ENCODE assay signal across 12 cellular contexts in the genomic region with DNA sequence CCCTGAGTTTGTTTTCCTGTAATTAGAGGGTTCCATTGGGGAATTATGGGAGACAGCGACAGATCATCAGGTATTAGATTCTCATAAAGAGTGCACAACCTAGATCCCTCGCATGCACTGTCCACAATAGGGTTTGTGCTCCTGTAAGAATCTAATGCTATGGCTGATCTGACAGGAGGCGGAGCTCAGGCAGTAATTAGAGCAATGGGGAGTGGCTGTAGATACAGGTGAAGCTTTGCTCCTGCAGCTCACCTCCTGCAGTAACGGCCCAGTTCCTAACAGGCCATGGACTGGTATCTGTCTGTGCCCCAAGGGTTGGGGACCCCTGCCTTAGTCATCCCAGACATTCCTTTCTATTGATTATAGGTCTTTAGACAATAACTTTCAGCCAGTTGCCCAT. TPM values are rescaled to one million over a fixed set of nuclear protein-coding genes. Genes with fewer than 3 reads are reported as not detected.
DNase-seq lines count a peak whose midpoint lies in the region; ATAC-seq and TF ChIP-seq lines count a peak whose summit lies in the region.
"Had no signal": no experiment of that assay in that cellular context is flagged by ENCODE, and none has a peak within 500 bp of the region (broad histone marks: within the 10 kb centered on the region; RNA-seq: fewer than 3 reads in every experiment).

No MANE protein-coding gene starts in this region.

- no peak for TF ChIP-seq CTCF in WTC11 (IDR thresholded peaks at IDR 0.05)
- TF ChIP-seq CTCF in transverse colon (IDR thresholded peaks at IDR 0.05) = no peak

- H3K4me3 ChIP-seq in transverse colon = no peak overlapping the region

- intact Hi-C loops in left colon (cut with DNase I, micrococcal nuclease) = no loop called here
- intact Hi-C loops in transverse colon (cut with DNase I; ENCODE audit: low total_unique reads) = no loop called here

- no peak for DNase-seq in activated naive CD4-positive, alpha-beta T cell treated with anti-CD3 and anti-CD28 coated beads, Interleukin-2, amount 10 ng/mL, durations not matched to agents 7 days and 5 days
- DNase-seq in activated naive CD4-positive, alpha-beta T cell treated with anti-CD3 and anti-CD28 coated beads, Interleukin-2, amount 50 U/mL, for 72 hours (ENCODE audit: low spot score in 2 of 2) = no peak
- DNase-seq in WTC11 (ENCODE audit: low spot score) (no peak), left colon (peak; percentile 22 to 30), transverse colon (peak; percentile 22)
- DNase-seq: activated CD4-positive, alpha-beta T cell treated with anti-CD3 and anti-CD28 coated beads, Interleukin-2, amount 50 U/mL, for 48 hours; BE2C; kidney glomerular epithelial cell; SHP77 treated with DMSO at 0.1 percent for 48 hours had no signal

- H3K36me3 Mint-ChIP-seq in activated naive CD4-positive, alpha-beta T cell treated with anti-CD3 and anti-CD28 coated beads, Interleukin-2, amount 10 ng/mL, durations not matched to agents 7 days and 5 days = peaks cover 2% of the 10 kb centered on the region
- no peaks in the 10 kb centered on the region for H3K36me3 Mint-ChIP-seq in activated naive CD4-positive, alpha-beta T cell treated with anti-CD3 and anti-CD28 coated beads, Interleukin-2, amount 50 U/mL, for 72 hours
- peaks cover 6% of the 10 kb centered on the region; the same call in 1 of the 2 replicates for H3K36me3 Mint-ChIP-seq in WTC11

- H3K4me1 ChIP-seq in transverse colon = peaks cover 7 to 28% (median 15%) of the 10 kb centered on the region in 4 donors
- H3K4me1 ChIP-seq: BE2C had no signal

- no peaks in the 10 kb centered on the region for H3K9me3 ChIP-seq in transverse colon
- H3K9me3 ChIP-seq: BE2C had no signal

- no peak for TF ChIP-seq EP300 in transverse colon (IDR thresholded peaks at IDR 0.05; ENCODE audit: low read depth)

- WGBS in transverse colon (ENCODE audit: low coverage in 1 of 2), 2 donors = 64 to 82% methylated on average over 3 to 4 of the region's 4 CpGs

- no peaks in the 10 kb centered on the region for H3K27me3 ChIP-seq in transverse colon
- H3K27me3 ChIP-seq: BE2C had no signal

- CTCF ChIA-PET in activated naive CD4-positive, alpha-beta T cell treated with anti-CD3 and anti-CD28 coated beads, Interleukin-2, amount 10 ng/mL, durations not matched to agents 7 days and 5 days (lab: Charles Lee) = interaction anchor here (1.6 kb wide), 1 partner anchor 34 kb away, joined by 4 read pairs; no protein-coding TSS in a partner anchor
- CTCF ChIA-PET in WTC11 (lab: Charles Lee) = no interaction called here

- peak overlapping the region; percentile 84 for H3K4me3 Mint-ChIP-seq in activated naive CD4-positive, alpha-beta T cell treated with anti-CD3 and anti-CD28 coated beads, Interleukin-2, amount 10 ng/mL, durations not matched to agents 7 days and 5 days
- H3K4me3 Mint-ChIP-seq in WTC11 = peak overlapping the region; percentile 88

- no peak for TF ChIP-seq POLR2A in transverse colon (IDR thresholded peaks at IDR 0.05)

- H3K27me3 Mint-ChIP-seq in activated naive CD4-positive, alpha-beta T cell treated with anti-CD3 and anti-CD28 coated beads, Interleukin-2, amount 10 ng/mL, durations not matched to agents 7 days and 5 days = peaks cover 13% of the 10 kb centered on the region
- no peaks in the 10 kb centered on the region for H3K27me3 Mint-ChIP-seq in WTC11 (ENCODE audit: low read depth)

- in situ Hi-C loops in transverse colon (cut with MboI; ENCODE audit: low pct_ligation_motif_present in 1 of 4, low pct_unique_long_range_greater_than_20kb in 1 of 4, low sequenced_read_pairs in 3 of 4) = no loop called here

- POLR2A ChIA-PET in WTC11 (lab: Charles Lee) = no interaction called here

- H3K9me3 Mint-ChIP-seq in activated naive CD4-positive, alpha-beta T cell treated with anti-CD3 and anti-CD28 coated beads, Interleukin-2, amount 10 ng/mL, durations not matched to agents 7 days and 5 days = no peaks in the 10 kb centered on the region
- H3K9me3 Mint-ChIP-seq in activated naive CD4-positive, alpha-beta T cell treated with anti-CD3 and anti-CD28 coated beads, Interleukin-2, amount 50 U/mL, for 72 hours = no peaks in the 10 kb centered on the region
- H3K9me3 Mint-ChIP-seq in WTC11 = no peaks in the 10 kb centered on the region; the same call in 1 of the 2 replicates

- H3K4me1 Mint-ChIP-seq in activated naive CD4-positive, alpha-beta T cell treated with anti-CD3 and anti-CD28 coated beads, Interleukin-2, amount 10 ng/mL, durations not matched to agents 7 days and 5 days = peaks cover 24% of the 10 kb centered on the region
- peaks cover 13% of the 10 kb centered on the region for H3K4me1 Mint-ChIP-seq in WTC11

- peak overlapping the region; percentile 71 for H3K27ac Mint-ChIP-seq in activated naive CD4-positive, alpha-beta T cell treated with anti-CD3 and anti-CD28 coated beads, Interleukin-2, amount 10 ng/mL, durations not matched to agents 7 days and 5 days
- peak overlapping the region in 1 of 2 donors; percentile 87 for H3K27ac Mint-ChIP-seq in activated naive CD4-positive, alpha-beta T cell treated with anti-CD3 and anti-CD28 coated beads, Interleukin-2, amount 50 U/mL, for 72 hours
- H3K27ac Mint-ChIP-seq in WTC11 = peak overlapping the region; percentile 3; the same call in 1 of the 2 replicates

- H3K27ac ChIP-seq in transverse colon = peak overlapping the region in 2 of 4 donors; percentile 91 to 97

- H3K36me3 ChIP-seq in transverse colon = no peaks in the 10 kb centered on the region
- H3K36me3 ChIP-seq: BE2C had no signal

- no peak for ATAC-seq in activated naive CD4-positive, alpha-beta T cell treated with anti-CD3 and anti-CD28 coated beads, Interleukin-2, amount 50 U/mL, for 72 hours
- ATAC-seq in WTC11 = no peak
- ATAC-seq in left colon = peak; percentile 35
- ATAC-seq in HG02798 (IDR thresholded peaks at IDR 0.05; ENCODE audit: poor library complexity, unreplicated experiment) = no peak
- no peak for ATAC-seq in GM18873 (IDR thresholded peaks at IDR 0.05; ENCODE audit: low FRiP score, unreplicated experiment)
- no peak for ATAC-seq in HG02763 (IDR thresholded peaks at IDR 0.05; ENCODE audit: unreplicated experiment)

TF ChIP-seq in WTC11, 78 proteins besides CTCF, POLR2A, EP300 and RAD21 (continues in another document):
- TF ChIP-seq JAZF1 (CRISPR knock-in tag; IDR thresholded peaks at IDR 0.05) (no peak), KAT7 (CRISPR knock-in tag; IDR thresholded peaks at IDR 0.05; ENCODE audit: borderline replicate concordance) (no peak), CBFB (CRISPR knock-in tag; IDR thresholded peaks at IDR 0.05; ENCODE audit: low read depth) (no peak), FOXP1 (CRISPR knock-in tag; IDR thresholded peaks at IDR 0.05; ENCODE audit: borderline replicate concordance) (no peak)
- TF ChIP-seq, protein P1, sequence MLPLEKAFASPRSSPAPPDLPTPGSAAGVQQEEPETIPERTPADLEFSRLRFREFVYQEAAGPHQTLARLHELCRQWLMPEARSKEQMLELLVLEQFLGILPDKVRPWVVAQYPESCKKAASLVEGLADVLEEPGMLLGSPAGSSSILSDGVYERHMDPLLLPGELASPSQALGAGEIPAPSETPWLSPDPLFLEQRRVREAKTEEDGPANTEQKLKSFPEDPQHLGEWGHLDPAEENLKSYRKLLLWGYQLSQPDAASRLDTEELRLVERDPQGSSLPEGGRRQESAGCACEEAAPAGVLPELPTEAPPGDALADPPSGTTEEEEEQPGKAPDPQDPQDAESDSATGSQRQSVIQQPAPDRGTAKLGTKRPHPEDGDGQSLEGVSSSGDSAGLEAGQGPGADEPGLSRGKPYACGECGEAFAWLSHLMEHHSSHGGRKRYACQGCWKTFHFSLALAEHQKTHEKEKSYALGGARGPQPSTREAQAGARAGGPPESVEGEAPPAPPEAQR (CRISPR knock-in tag; IDR thresholded peaks at IDR 0.05) = no peak
- TF ChIP-seq, protein P2, sequence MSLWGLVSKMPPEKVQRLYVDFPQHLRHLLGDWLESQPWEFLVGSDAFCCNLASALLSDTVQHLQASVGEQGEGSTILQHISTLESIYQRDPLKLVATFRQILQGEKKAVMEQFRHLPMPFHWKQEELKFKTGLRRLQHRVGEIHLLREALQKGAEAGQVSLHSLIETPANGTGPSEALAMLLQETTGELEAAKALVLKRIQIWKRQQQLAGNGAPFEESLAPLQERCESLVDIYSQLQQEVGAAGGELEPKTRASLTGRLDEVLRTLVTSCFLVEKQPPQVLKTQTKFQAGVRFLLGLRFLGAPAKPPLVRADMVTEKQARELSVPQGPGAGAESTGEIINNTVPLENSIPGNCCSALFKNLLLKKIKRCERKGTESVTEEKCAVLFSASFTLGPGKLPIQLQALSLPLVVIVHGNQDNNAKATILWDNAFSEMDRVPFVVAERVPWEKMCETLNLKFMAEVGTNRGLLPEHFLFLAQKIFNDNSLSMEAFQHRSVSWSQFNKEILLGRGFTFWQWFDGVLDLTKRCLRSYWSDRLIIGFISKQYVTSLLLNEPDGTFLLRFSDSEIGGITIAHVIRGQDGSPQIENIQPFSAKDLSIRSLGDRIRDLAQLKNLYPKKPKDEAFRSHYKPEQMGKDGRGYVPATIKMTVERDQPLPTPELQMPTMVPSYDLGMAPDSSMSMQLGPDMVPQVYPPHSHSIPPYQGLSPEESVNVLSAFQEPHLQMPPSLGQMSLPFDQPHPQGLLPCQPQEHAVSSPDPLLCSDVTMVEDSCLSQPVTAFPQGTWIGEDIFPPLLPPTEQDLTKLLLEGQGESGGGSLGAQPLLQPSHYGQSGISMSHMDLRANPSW (CRISPR knock-in tag; conservative IDR thresholded peaks at IDR 0.05; ENCODE audit: low read depth) = no peak

RNA-seq across cellular contexts. Expression of gene ZSCAN21, which starts 0.9 kb away (rescaled TPM):
- 1 to 10 TPM; 3.8 to 7.1 TPM for total RNA-seq in activated naive CD4-positive, alpha-beta T cell treated with anti-CD3 and anti-CD28 coated beads, Interleukin-2, amount 50 U/mL, for 72 hours
- total RNA-seq in WTC11 (2021) (25.5 to 27.2 TPM (median 26.2 TPM) in 3 replicates), left colon (1 to 10 TPM; 6.7 to 7.1 TPM), transverse colon (10 to 100 TPM in 2 of 4 donors, 1 to 10 TPM in 1, under 1 TPM in 1; 0.75 to 28.7 (median 10.0) TPM)

RNA-seq across cellular contexts. Expression of gene ZNF3, which starts 32.8 kb away (rescaled TPM):
- total RNA-seq in activated naive CD4-positive, alpha-beta T cell treated with anti-CD3 and anti-CD28 coated beads, Interleukin-2, amount 50 U/mL, for 72 hours = 10 to 100 TPM; 13.8 to 16.2 TPM
- total RNA-seq in WTC11 (2021) = 38.1 to 48.3 TPM (median 39.1 TPM) in 3 replicates
- total RNA-seq in left colon = 10 to 100 TPM; 34.0 to 37.2 TPM
- total RNA-seq in transverse colon = 10 to 100 TPM; 37.4 to 42.7 (median 41.0) TPM

RNA-seq across cellular contexts. Expression of gene ZKSCAN1, which starts 33.3 kb away (rescaled TPM):
- 10 to 100 TPM; 52.2 to 67.1 TPM for total RNA-seq in activated naive CD4-positive, alpha-beta T cell treated with anti-CD3 and anti-CD28 coated beads, Interleukin-2, amount 50 U/mL, for 72 hours
- 46.6 to 51.8 TPM (median 47.6 TPM) in 3 replicates for total RNA-seq in WTC11 (2021)
- total RNA-seq in left colon = 100 to 1,000 TPM; 127 to 133 TPM
- total RNA-seq in transverse colon = 10 to 100 TPM; 63.1 to 97.5 (median 84.5) TPM

RNA-seq across cellular contexts. Expression of gene COPS6, which starts 40.1 kb away (rescaled TPM):
- total RNA-seq in activated naive CD4-positive, alpha-beta T cell treated with anti-CD3 and anti-CD28 coated beads, Interleukin-2, amount 50 U/mL, for 72 hours = 100 to 1,000 TPM in 1 of 2 donors, 10 to 100 TPM in 1; 84.6 to 107 TPM
- total RNA-seq in WTC11 (2021) (118 to 124 TPM (median 119 TPM) in 3 replicates), left colon (10 to 100 TPM; 59.3 to 65.6 TPM), transverse colon (10 to 100 TPM; 18.3 to 61.3 (median 44.5) TPM)

RNA-seq across cellular contexts. Expression of gene MCM7, which starts 52.5 kb away (rescaled TPM):
- total RNA-seq in activated naive CD4-positive, alpha-beta T cell treated with anti-CD3 and anti-CD28 coated beads, Interleukin-2, amount 50 U/mL, for 72 hours = 100 to 1,000 TPM; 291 to 375 TPM
- total RNA-seq in WTC11 (2021) (306 to 351 TPM (median 315 TPM) in 3 replicates), left colon (10 to 100 TPM; 44.7 to 62.1 TPM), transverse colon (10 to 100 TPM; 30.3 to 72.6 (median 38.7) TPM)

Comparison
In these comparisons a context has a peak if more than half of its experiments do, and no peak if none do; other contexts are left out.
1. DNase-seq: peak in left colon (2 of 2) and transverse colon (single experiment); none in activated naive CD4-positive, alpha-beta T cell treated with anti-CD3 and anti-CD28 coated beads, Interleukin-2, amount 10 ng/mL, durations not matched to agents 7 days and 5 days (single experiment), activated naive CD4-positive, alpha-beta T cell treated with anti-CD3 and anti-CD28 coated beads, Interleukin-2, amount 50 U/mL, for 72 hours (0 of 2) and WTC11 (single experiment).